8 cellular contexts compared by ENCODE assay signal in the genomic region with DNA sequence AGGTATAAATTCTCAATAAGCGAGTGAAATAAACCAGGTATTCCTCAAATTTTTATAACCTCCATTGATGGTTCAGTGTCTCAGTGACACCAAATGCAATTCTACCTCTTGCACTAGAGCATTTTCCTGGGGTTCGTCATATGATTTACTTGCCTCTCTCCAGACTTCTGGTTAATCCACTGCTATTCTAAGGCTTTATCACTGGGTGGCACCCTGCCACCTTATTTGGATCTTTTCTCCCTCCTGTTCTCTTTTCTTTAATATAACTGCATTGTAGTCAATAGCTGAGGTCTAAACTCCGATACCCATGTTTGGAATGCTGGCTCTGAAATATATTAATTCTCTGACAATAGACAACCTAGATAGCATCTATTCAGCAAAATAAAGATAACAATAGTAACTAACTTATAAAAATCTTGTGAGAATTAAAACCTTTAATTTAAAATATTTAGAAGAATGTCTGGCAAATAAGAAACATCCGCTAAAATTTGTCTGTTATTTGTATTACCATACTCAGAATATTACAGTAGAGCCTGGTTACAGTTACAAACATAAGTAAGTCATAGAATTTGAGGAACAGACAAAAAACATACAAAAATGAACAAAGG.
DNase-seq lines count a peak whose midpoint lies in the region; ATAC-seq, FAIRE-seq and TF ChIP-seq lines count a peak whose summit lies in the region.

No MANE protein-coding gene starts in this region.

- H3K4me1 ChIP-seq in HAP-1 (peaks cover 15% of the 10 kb centered on the region), left lung (no peaks in the 10 kb centered on the region)

- intact Hi-C loops in left lung (cut with DNase I), result no loop called here

- H3K4me3 ChIP-seq in HAP-1 (no peak overlapping the region), left lung (no peak overlapping the region)

- DNase-seq in HAP-1 (ENCODE audit: low spot score in 2 of 2) (peak; percentile 69 to 81), NCI-H226 (peak; percentile 58), amniotic stem cell (lab: John Stamatoyannopoulos, UW) (peak; percentile 43), left lung (no peak), cortex of kidney (lab: John Stamatoyannopoulos, UW) (no peak)
- no peak for DNase-seq in stimulated activated CD4-positive, alpha-beta T cell treated with anti-CD3 and anti-CD28 coated beads, Interleukin-15, amount 100 ng/mL, for 24 hours

- TF ChIP-seq CTCF in left lung (IDR thresholded peaks at IDR 0.05), result no peak

- peak; percentile 9 for FAIRE-seq in A204.1 (lab: Jason Lieb, UNC)

- H3K27ac ChIP-seq in left lung, result no peak overlapping the region

- ATAC-seq in left lung (peak; percentile 18), GM18505 (IDR thresholded peaks at IDR 0.05; ENCODE audit: unreplicated experiment) (no peak)

- TF ChIP-seq POLR2A in GM18505 (IDR thresholded peaks at IDR 0.05; ENCODE audit: borderline replicate concordance, extremely low read depth, insufficient read depth, insufficient read length), result no peak

- in situ Hi-C loops in HAP-1 (cut with MboI; ENCODE audit: low sequenced_read_pairs), result no loop called here

- no peaks in the 10 kb centered on the region for H3K36me3 ChIP-seq in HAP-1 (replicated peaks)
- no peaks in the 10 kb centered on the region for H3K36me3 ChIP-seq in left lung

- H3K9me3 ChIP-seq in HAP-1 (no peaks in the 10 kb centered on the region), left lung (no peaks in the 10 kb centered on the region)

- H3K27me3 ChIP-seq in HAP-1 (ENCODE audit: low read depth) (no peaks in the 10 kb centered on the region), left lung (no peaks in the 10 kb centered on the region)

Comparison
In these comparisons a context has a peak if more than half of its experiments do, and no peak if none do; other contexts are left out.
1. DNase-seq: peak in HAP-1 (2 of 2), NCI-H226 (single experiment) and amniotic stem cell (single experiment); none in left lung (0 of 2), stimulated activated CD4-positive, alpha-beta T cell treated with anti-CD3 and anti-CD28 coated beads, Interleukin-15, amount 100 ng/mL, for 24 hours (single experiment) and cortex of kidney (single experiment).